Comparison of ENCODE assay signal across 11 cellular contexts in genomic region chr9:128316421-128316820, GRCh38.
"Had no signal": no experiment of that assay in that cellular context is flagged by ENCODE, and none has a peak within 500 bp of the region (broad histone marks: within the 10 kb centered on the region; RNA-seq: fewer than 3 reads in every experiment).

No MANE protein-coding gene starts in this region.

- H3K27ac ChIP-seq: body of pancreas, left lung, neutrophil, psoas muscle, SK-N-MC, spleen had no signal

- H3K9me3 ChIP-seq: body of pancreas, left lung, neutrophil, psoas muscle, spleen had no signal

- H3K27me3 ChIP-seq: body of pancreas, left lung, neutrophil, spleen had no signal

- H3K4me3 ChIP-seq: body of pancreas, left lung, psoas muscle, SK-N-MC, spleen had no signal

- DNase-seq: activated CD4-positive, alpha-beta T cell treated with anti-CD3 and anti-CD28 coated beads for 48 hours; activated naive CD4-positive, alpha-beta T cell treated with Interleukin-2 at 50 U/mL for 16 hours; body of pancreas; erythroblast; left lung; psoas muscle; spleen; stimulated activated CD4-positive, alpha-beta T cell treated with anti-CD3 and anti-CD28 coated beads, Interleukin-1b, Interleukin-23, amount 100 ng/mL, for 48 hours; T-helper 1 cell had no signal
